ENCODE assay signal across 22 cellular contexts in the genomic region with DNA sequence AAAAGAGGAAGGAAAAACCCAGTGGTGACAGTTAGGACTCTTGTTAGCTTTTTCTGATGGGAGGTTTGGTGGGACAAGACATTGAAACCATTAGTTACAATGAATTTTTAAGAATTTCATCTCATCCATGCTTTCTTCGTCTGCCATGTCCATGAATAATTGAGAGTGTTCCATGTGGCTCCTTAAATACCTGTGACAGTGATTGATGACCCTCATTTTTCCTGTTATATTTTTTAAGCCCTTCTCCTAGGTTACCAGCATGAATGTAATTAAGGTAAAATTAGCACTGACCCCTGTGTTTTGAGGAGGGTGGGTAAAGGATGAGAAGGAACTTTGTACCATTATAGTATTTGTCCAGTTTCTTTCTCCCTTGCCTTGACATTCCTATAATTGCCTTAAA.
"Had no signal": no experiment of that assay in that cellular context is flagged by ENCODE, and none has a peak within 500 bp of the region (broad histone marks: within the 10 kb centered on the region; RNA-seq: fewer than 3 reads in every experiment).

No MANE protein-coding gene starts in this region.

- H3K9me3 Mint-ChIP-seq: activated CD4-positive, alpha-beta memory T cell treated with anti-CD3 and anti-CD28 coated beads, Interleukin-2, amount 10 ng/mL, durations not matched to agents 7 days and 5 days; activated naive CD8-positive, alpha-beta T cell treated with anti-CD3 and anti-CD28 coated beads, Interleukin-2, amount 10 ng/mL, durations not matched to agents 7 days and 5 days; activated T-cell treated with anti-CD3 and anti-CD28 coated beads, Interleukin-2, amount 50 U/mL, for 72 hours; T-helper 1 cell treated with Interleukin-12 subunit alpha and Interleukin-12 subunit beta and Interleukin-4 antibody, amounts not matched to agents 30 μg/mL and 1 μg/mL, for 36 hours had no signal

- H3K4me3 ChIP-seq: adrenal gland, breast epithelium had no signal

- H3K4me3 Mint-ChIP-seq: activated CD4-positive, alpha-beta memory T cell treated with anti-CD3 and anti-CD28 coated beads, Interleukin-2, amount 10 ng/mL, durations not matched to agents 7 days and 5 days; activated CD4-positive, alpha-beta T cell treated with anti-CD3 and anti-CD28 coated beads for 36 hours; activated naive CD8-positive, alpha-beta T cell treated with anti-CD3 and anti-CD28 coated beads, Interleukin-2, amount 10 ng/mL, durations not matched to agents 7 days and 5 days; activated T-cell treated with anti-CD3 and anti-CD28 coated beads, Interleukin-2, amount 50 U/mL, for 72 hours; T-helper 1 cell treated with Interleukin-12 subunit alpha and Interleukin-12 subunit beta and Interleukin-4 antibody, amounts not matched to agents 30 μg/mL and 1 μg/mL, for 36 hours had no signal

- H3K27me3 Mint-ChIP-seq: activated CD4-positive, alpha-beta memory T cell treated with anti-CD3 and anti-CD28 coated beads, Interleukin-2, amount 10 ng/mL, durations not matched to agents 7 days and 5 days; activated CD4-positive, alpha-beta T cell treated with anti-CD3 and anti-CD28 coated beads for 36 hours; activated naive CD8-positive, alpha-beta T cell treated with anti-CD3 and anti-CD28 coated beads, Interleukin-2, amount 10 ng/mL, durations not matched to agents 7 days and 5 days had no signal

- DNase-seq: activated CD4-positive, alpha-beta memory T cell treated with anti-CD3 and anti-CD28 coated beads, Interleukin-2, amount 10 ng/mL, durations not matched to agents 7 days and 5 days; activated CD4-positive, alpha-beta T cell treated with anti-CD3 and anti-CD28 coated beads for 36 hours; activated CD4-positive, alpha-beta T cell treated with anti-CD3 and anti-CD28 coated beads, Interleukin-2, amount 50 U/mL, for 1 hour; activated CD8-positive, alpha-beta memory T cell treated with anti-CD3 and anti-CD28 coated beads, Interleukin-2, amount 50 U/mL, for 4 hours; activated naive CD4-positive, alpha-beta T cell treated with anti-CD3 and anti-CD28 coated beads, Interleukin-2, amount 50 U/mL, for 16 hours; activated naive CD8-positive, alpha-beta T cell treated with anti-CD3 and anti-CD28 coated beads, Interleukin-2, amount 10 ng/mL, durations not matched to agents 7 days and 5 days; activated T-cell treated with anti-CD3 and anti-CD28 coated beads, Interleukin-2, amount 50 U/mL, for 72 hours; adrenal gland; anterior cingulate cortex; caudate nucleus; KG1; NCI-H1092 treated with DMSO at 0.1 percent for 48 hours; NCI-H1417 treated with DMSO at 0.1 percent for 48 hours; NCI-H187; NCI-H2081; NCI-H510A treated with DMSO at 0.1 percent for 48 hours; PC-3; SHP77; T-helper 9 cell; WERI-Rb-1 had no signal

- H3K27ac ChIP-seq: adrenal gland, breast epithelium, WERI-Rb-1 had no signal

- H3K4me1 Mint-ChIP-seq: activated CD4-positive, alpha-beta memory T cell treated with anti-CD3 and anti-CD28 coated beads, Interleukin-2, amount 10 ng/mL, durations not matched to agents 7 days and 5 days; activated CD4-positive, alpha-beta T cell treated with anti-CD3 and anti-CD28 coated beads for 36 hours; activated naive CD8-positive, alpha-beta T cell treated with anti-CD3 and anti-CD28 coated beads, Interleukin-2, amount 10 ng/mL, durations not matched to agents 7 days and 5 days had no signal

- H3K27me3 ChIP-seq: adrenal gland, breast epithelium had no signal

- H3K27ac Mint-ChIP-seq: activated CD4-positive, alpha-beta memory T cell treated with anti-CD3 and anti-CD28 coated beads, Interleukin-2, amount 10 ng/mL, durations not matched to agents 7 days and 5 days; activated CD4-positive, alpha-beta T cell treated with anti-CD3 and anti-CD28 coated beads for 36 hours; activated naive CD8-positive, alpha-beta T cell treated with anti-CD3 and anti-CD28 coated beads, Interleukin-2, amount 10 ng/mL, durations not matched to agents 7 days and 5 days; activated T-cell treated with anti-CD3 and anti-CD28 coated beads, Interleukin-2, amount 50 U/mL, for 72 hours; T-helper 1 cell treated with Interleukin-12 subunit alpha and Interleukin-12 subunit beta and Interleukin-4 antibody, amounts not matched to agents 30 μg/mL and 1 μg/mL, for 36 hours had no signal

- ATAC-seq: activated CD4-positive, alpha-beta T cell treated with anti-CD3 and anti-CD28 coated beads for 36 hours; activated T-cell treated with anti-CD3 and anti-CD28 coated beads, Interleukin-2, amount 50 U/mL, for 72 hours; PC-3 had no signal
